Comparison of ENCODE assay signal across 8 cellular contexts in genomic region chr2:54558188-54558975, GRCh38.
DNase-seq lines count a peak whose midpoint lies in the region; ATAC-seq, FAIRE-seq and TF ChIP-seq lines count a peak whose summit lies in the region.

No MANE protein-coding gene starts in this region.

- TF ChIP-seq POLR2A in breast epithelium (IDR thresholded peaks at IDR 0.05) = no peak

- peak overlapping the region; percentile 92 to 97 for H3K9ac ChIP-seq in kidney (ENCODE audit: low read length in 2 of 2)

- intact Hi-C loops in breast epithelium (cut with DNase I; ENCODE audit: low total_unique reads) = no loop called here
- intact Hi-C loops in kidney (cut with DNase I) = no loop called here

- no peak for FAIRE-seq in kidney (lab: Jason Lieb, UNC)

- DNase-seq in GM13977 (ENCODE audit: low spot score) (peak; percentile 76), NCI-H146 (lab: John Stamatoyannopoulos, UW) (peak; percentile 84), UCSD-AML1 (lab: John Stamatoyannopoulos, UW; ENCODE audit: unreplicated experiment) (peak; percentile 58), breast epithelium (ENCODE audit: low spot score in 2 of 2) (peak; percentile 55 to 65), kidney (peak; percentile 85), globus pallidus (ENCODE audit: low spot score) (no peak)
- DNase-seq in stimulated activated CD4-positive, alpha-beta T cell treated with anti-CD3 and anti-CD28 coated beads, Interleukin-1b, Interleukin-23, amount 100 ng/mL, for 48 hours = peak; percentile 73

- H3K27me3 ChIP-seq in breast epithelium = no peaks in the 10 kb centered on the region

- H3K4me3 ChIP-seq in breast epithelium (peak overlapping the region; percentile 42 to 70 (median 68)), kidney (ENCODE audit: low read length in 2 of 2) (peak overlapping the region; percentile 91 to 92)

- in situ Hi-C loops in GM13977 (cut with MboI; ENCODE audit: low pct_unique_long_range_greater_than_20kb, low sequenced_read_pairs, unreplicated experiment) = no loop called here

- TF ChIP-seq CTCF in GM13977 (IDR thresholded peaks at IDR 0.05; ENCODE audit: extremely low read depth, insufficient read depth, missing control alignments) = no peak
- no peak for TF ChIP-seq CTCF in breast epithelium (IDR thresholded peaks at IDR 0.05)
- TF ChIP-seq CTCF in kidney (IDR thresholded peaks at IDR 0.05; ENCODE audit: borderline replicate concordance, extremely low read depth, insufficient read depth) = no peak

- H3K36me3 ChIP-seq in breast epithelium (no peaks in the 10 kb centered on the region), kidney (ENCODE audit: control insufficient read depth in 1 of 2, insufficient read depth in 2 of 2, low read length in 2 of 2) (no peaks in the 10 kb centered on the region)

- peak overlapping the region; percentile 97 for H3K27ac ChIP-seq in breast epithelium
- H3K27ac ChIP-seq in kidney (ENCODE audit: low read depth in 2 of 2, low read length in 2 of 2) = peak overlapping the region; percentile 96 to 98

- H3K4me1 ChIP-seq in breast epithelium = peaks cover 8% of the 10 kb centered on the region in 2 donors
- peaks cover 33 to 35% of the 10 kb centered on the region in 2 donors for H3K4me1 ChIP-seq in kidney (ENCODE audit: control insufficient read depth in 1 of 2, insufficient read depth in 1 of 2, low read depth in 1 of 2, low read length in 2 of 2)

- H3K9me3 ChIP-seq in breast epithelium (no peaks in the 10 kb centered on the region), kidney (ENCODE audit: control insufficient read depth in 1 of 2, low read length in 2 of 2) (no peaks in the 10 kb centered on the region)

- peak; percentile 43 for ATAC-seq in HG02678 (IDR thresholded peaks at IDR 0.05; ENCODE audit: unreplicated experiment)
